Comparison of ENCODE assay signal across 8 cellular contexts in the genomic region with DNA sequence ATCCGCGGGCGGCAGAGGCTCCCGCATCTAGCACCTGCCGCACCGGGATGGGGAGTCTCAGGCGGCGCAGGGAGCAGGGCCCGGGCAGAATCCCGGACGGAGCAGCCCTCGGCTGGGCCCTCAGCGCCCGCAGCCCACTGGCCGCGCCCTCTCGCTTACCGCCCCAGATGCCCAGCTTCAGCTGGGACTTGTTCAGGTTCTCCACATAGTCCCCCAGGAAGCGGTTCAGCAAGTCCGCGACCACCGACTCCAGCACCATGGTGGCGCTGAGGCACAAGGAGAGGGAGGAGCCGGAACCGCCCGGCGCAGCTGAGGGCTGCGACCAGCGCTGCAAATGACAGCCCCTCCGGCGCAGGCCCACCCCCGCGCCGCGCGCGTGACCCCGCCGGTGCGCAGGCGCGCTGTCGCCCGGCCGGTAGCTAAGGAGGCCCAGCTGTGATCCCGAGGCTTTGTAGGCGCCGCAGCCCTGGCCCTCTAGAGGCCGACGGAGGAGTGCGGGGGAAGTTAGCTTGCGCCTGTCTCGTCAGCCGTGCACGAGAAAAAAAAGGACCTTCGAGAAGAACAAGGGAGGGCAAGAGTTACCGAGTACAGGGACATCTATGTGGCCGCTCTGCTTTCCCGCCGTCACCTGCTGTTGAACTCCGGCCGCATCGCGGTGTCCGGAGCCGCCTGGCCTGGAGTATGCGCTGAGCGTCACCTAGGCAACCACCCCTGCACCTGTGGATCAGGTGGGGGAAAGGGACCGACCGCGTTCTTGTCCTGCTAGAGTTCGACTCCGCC. TPM values are rescaled to one million over a fixed set of nuclear protein-coding genes. Genes with fewer than 3 reads are reported as not detected.
DNase-seq lines count a peak whose midpoint lies in the region; TF ChIP-seq lines count a peak whose summit lies in the region.

A gene with protein sequence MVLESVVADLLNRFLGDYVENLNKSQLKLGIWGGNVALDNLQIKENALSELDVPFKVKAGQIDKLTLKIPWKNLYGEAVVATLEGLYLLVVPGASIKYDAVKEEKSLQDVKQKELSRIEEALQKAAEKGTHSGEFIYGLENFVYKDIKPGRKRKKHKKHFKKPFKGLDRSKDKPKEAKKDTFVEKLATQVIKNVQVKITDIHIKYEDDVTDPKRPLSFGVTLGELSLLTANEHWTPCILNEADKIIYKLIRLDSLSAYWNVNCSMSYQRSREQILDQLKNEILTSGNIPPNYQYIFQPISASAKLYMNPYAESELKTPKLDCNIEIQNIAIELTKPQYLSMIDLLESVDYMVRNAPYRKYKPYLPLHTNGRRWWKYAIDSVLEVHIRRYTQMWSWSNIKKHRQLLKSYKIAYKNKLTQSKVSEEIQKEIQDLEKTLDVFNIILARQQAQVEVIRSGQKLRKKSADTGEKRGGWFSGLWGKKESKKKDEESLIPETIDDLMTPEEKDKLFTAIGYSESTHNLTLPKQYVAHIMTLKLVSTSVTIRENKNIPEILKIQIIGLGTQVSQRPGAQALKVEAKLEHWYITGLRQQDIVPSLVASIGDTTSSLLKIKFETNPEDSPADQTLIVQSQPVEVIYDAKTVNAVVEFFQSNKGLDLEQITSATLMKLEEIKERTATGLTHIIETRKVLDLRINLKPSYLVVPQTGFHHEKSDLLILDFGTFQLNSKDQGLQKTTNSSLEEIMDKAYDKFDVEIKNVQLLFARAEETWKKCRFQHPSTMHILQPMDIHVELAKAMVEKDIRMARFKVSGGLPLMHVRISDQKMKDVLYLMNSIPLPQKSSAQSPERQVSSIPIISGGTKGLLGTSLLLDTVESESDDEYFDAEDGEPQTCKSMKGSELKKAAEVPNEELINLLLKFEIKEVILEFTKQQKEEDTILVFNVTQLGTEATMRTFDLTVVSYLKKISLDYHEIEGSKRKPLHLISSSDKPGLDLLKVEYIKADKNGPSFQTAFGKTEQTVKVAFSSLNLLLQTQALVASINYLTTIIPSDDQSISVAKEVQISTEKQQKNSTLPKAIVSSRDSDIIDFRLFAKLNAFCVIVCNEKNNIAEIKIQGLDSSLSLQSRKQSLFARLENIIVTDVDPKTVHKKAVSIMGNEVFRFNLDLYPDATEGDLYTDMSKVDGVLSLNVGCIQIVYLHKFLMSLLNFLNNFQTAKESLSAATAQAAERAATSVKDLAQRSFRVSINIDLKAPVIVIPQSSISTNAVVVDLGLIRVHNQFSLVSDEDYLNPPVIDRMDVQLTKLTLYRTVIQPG (N-terminal part only) (minus strand): TSS at position 332 of the 780 bp plus-strand sequence. CDS start 73 bp downstream, at position 259.

- H3K27me3 ChIP-seq in neural cell (ENCODE audit: insufficient read depth, low read depth, low read length) (peaks cover 37% of the 10 kb centered on the region), stomach (no peaks in the 10 kb centered on the region)

- H3K9me3 ChIP-seq in ES-I3 (ENCODE audit: control insufficient read depth, insufficient read depth, low read length) (no peaks in the 10 kb centered on the region), neural cell (ENCODE audit: low read length) (no peaks in the 10 kb centered on the region), stomach (no peaks in the 10 kb centered on the region)

- peak; percentile 62 for TF ChIP-seq CTCF in LNCaP clone FGC (IDR thresholded peaks at IDR 0.05; ENCODE audit: control insufficient read depth, extremely low read depth, insufficient read depth)
- TF ChIP-seq CTCF in fibroblast of the aortic adventitia (IDR thresholded peaks at IDR 0.05; ENCODE audit: insufficient read depth, low read length) = peak; percentile 88
- peak; percentile 95 for TF ChIP-seq CTCF in neural cell (IDR thresholded peaks at IDR 0.05; ENCODE audit: poor library complexity, severe bottlenecking)
- TF ChIP-seq CTCF in stomach (IDR thresholded peaks at IDR 0.05) = peak in 5 of 7 experiments; percentile 67 to 88 (median 75)

- H3K4me1 ChIP-seq in ES-I3 (ENCODE audit: insufficient read depth, low read length) = no peaks in the 10 kb centered on the region; the same call in 1 of the 2 replicates
- H3K4me1 ChIP-seq in stomach = peaks cover 8 to 48% (median 32%) of the 10 kb centered on the region in 4 donors

- H3K9me2 ChIP-seq in neural cell (ENCODE audit: insufficient read depth, low read length) = no peaks in the 10 kb centered on the region

- H3K4me2 ChIP-seq in neural cell (ENCODE audit: low read length) = peak within 1 kb of the TSS; percentile 85

- H2AFZ ChIP-seq in neural cell (ENCODE audit: low read depth, low read length) = peak within 1 kb of the TSS; percentile 75

- DNase-seq in H4 (ENCODE audit: low spot score) = peak; percentile 87
- peak; percentile 85 for DNase-seq in LNCaP clone FGC (ENCODE audit: low read depth)
- peak; percentile 92 for DNase-seq in activated effector memory CD4-positive, alpha-beta T cell treated with Interleukin-2 at 50 U/mL for 16 hours
- DNase-seq in fibroblast of the aortic adventitia (ENCODE audit: low read depth) = peak; percentile 91
- peak; percentile 93 for DNase-seq in stomach

- H4K20me1 ChIP-seq in neural cell (ENCODE audit: insufficient read depth) = no peaks in the 10 kb centered on the region

- peak within 1 kb of the TSS; percentile 83 for H3K4me3 ChIP-seq in LNCaP clone FGC (ENCODE audit: low read depth, low read length)
- peak within 1 kb of the TSS; percentile 72 for H3K4me3 ChIP-seq in fibroblast of the aortic adventitia (ENCODE audit: low read depth, low read length)
- H3K4me3 ChIP-seq in neural cell (ENCODE audit: low read length) = peak within 1 kb of the TSS; percentile 77
- H3K4me3 ChIP-seq in stomach = peak within 1 kb of the TSS; percentile 64 to 93 (median 75)

- TF ChIP-seq EP300 in neural cell (conservative IDR thresholded peaks at IDR 0.05; ENCODE audit: poor library complexity, severe bottlenecking) = peak; percentile 41
- TF ChIP-seq EP300 in stomach (IDR thresholded peaks at IDR 0.05) = no peak

- peak within 1 kb of the TSS; percentile 47 for H3K27ac ChIP-seq in neural cell (ENCODE audit: low read length)
- peak within 1 kb of the TSS; percentile 89 to 99 (median 95) for H3K27ac ChIP-seq in stomach

- H3K9ac ChIP-seq in ES-I3 (ENCODE audit: low read depth, low read length) (peak within 1 kb of the TSS; percentile 54), neural cell (ENCODE audit: low read length) (peak within 1 kb of the TSS; percentile 70)

- peak; percentile 80 for TF ChIP-seq POLR2A in Raji (IDR thresholded peaks at IDR 0.05; ENCODE audit: insufficient read depth, low read depth, low read length)
- TF ChIP-seq POLR2A in stomach (IDR thresholded peaks at IDR 0.05) = peak in 1 of 4 donors; percentile 60

- peaks cover 22% of the 10 kb centered on the region for H3K79me2 ChIP-seq in neural cell (replicated peaks; ENCODE audit: insufficient read depth, low read length)

- no peaks in the 10 kb centered on the region for H3F3A ChIP-seq in neural cell (ENCODE audit: insufficient read depth, low read length, poor library complexity, severe bottlenecking)

- 0 to 1% (median 0%) methylated on average over 18 to 73 of the region's 73 CpGs for WGBS in stomach, 5 donors

- H3K36me3 ChIP-seq in ES-I3 (ENCODE audit: insufficient read depth, low read length) (no peaks in the 10 kb centered on the region), neural cell (ENCODE audit: insufficient read depth, low read length) (no peaks in the 10 kb centered on the region), stomach (no peaks in the 10 kb centered on the region)

- intact Hi-C loops in stomach (cut with DNase I; ENCODE audit: low total_unique reads) = no loop called here

- peak; percentile 57 for TF ChIP-seq RAD21 in neural cell (conservative IDR thresholded peaks at IDR 0.05)

TF ChIP-seq in neural cell, 6 proteins besides CTCF, POLR2A, EP300 and RAD21:
- peak; percentile 64 for TF ChIP-seq POLR2AphosphoS5 (IDR thresholded peaks at IDR 0.05)
- peak; percentile 78 for TF ChIP-seq MXI1 (conservative IDR thresholded peaks at IDR 0.05; ENCODE audit: poor library complexity, severe bottlenecking)
- no peak for TF ChIP-seq EZH2 (IDR thresholded peaks at IDR 0.05; ENCODE audit: borderline replicate concordance, insufficient read depth, low read length, poor library complexity, severe bottlenecking)
- peak; percentile 60 for TF ChIP-seq SMC3 (conservative IDR thresholded peaks at IDR 0.05; ENCODE audit: poor library complexity)
- TF ChIP-seq, protein P1, sequence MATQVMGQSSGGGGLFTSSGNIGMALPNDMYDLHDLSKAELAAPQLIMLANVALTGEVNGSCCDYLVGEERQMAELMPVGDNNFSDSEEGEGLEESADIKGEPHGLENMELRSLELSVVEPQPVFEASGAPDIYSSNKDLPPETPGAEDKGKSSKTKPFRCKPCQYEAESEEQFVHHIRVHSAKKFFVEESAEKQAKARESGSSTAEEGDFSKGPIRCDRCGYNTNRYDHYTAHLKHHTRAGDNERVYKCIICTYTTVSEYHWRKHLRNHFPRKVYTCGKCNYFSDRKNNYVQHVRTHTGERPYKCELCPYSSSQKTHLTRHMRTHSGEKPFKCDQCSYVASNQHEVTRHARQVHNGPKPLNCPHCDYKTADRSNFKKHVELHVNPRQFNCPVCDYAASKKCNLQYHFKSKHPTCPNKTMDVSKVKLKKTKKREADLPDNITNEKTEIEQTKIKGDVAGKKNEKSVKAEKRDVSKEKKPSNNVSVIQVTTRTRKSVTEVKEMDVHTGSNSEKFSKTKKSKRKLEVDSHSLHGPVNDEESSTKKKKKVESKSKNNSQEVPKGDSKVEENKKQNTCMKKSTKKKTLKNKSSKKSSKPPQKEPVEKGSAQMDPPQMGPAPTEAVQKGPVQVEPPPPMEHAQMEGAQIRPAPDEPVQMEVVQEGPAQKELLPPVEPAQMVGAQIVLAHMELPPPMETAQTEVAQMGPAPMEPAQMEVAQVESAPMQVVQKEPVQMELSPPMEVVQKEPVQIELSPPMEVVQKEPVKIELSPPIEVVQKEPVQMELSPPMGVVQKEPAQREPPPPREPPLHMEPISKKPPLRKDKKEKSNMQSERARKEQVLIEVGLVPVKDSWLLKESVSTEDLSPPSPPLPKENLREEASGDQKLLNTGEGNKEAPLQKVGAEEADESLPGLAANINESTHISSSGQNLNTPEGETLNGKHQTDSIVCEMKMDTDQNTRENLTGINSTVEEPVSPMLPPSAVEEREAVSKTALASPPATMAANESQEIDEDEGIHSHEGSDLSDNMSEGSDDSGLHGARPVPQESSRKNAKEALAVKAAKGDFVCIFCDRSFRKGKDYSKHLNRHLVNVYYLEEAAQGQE (IDR thresholded peaks at IDR 0.05; ENCODE audit: borderline replicate concordance) = peak; percentile 59
- no peak for TF ChIP-seq TAF1 (IDR thresholded peaks at IDR 0.05; ENCODE audit: low read depth)
TF ChIP-seq in neural cell: peak in this region for 4.

RNA-seq across cellular contexts. Expression of the gene that starts here (rescaled TPM):
- 16.8 and 17.2 TPM in 2 replicates for total RNA-seq in H4 (2014; rRNA removed; shearing (Covaris generic))
- total RNA-seq in fibroblast of the aortic adventitia (ENCODE audit: low replicate concordance) = 79.8 and 140 TPM in 2 replicates
- 91.1 and 92.6 TPM in 2 replicates for polyA plus RNA-seq in neural cell
- 158 and 189 TPM in 2 replicates for polyA minus RNA-seq in neural cell
- total RNA-seq in stomach = 100 to 1,000 TPM in 4 of 5 donors, 10 to 100 TPM in 1; 58.3 to 207 (median 125) TPM
- polyA plus RNA-seq in stomach = 10 to 100 TPM in 1 of 3 donors, 1 to 10 TPM in 2; 5.4 to 11.0 (median 8.1) TPM

Comparison
In these comparisons a context has a peak if more than half of its experiments do, and no peak if none do; other contexts are left out.
1. Peak in every context shown above with its lines: DNase-seq, H3K4me3 ChIP-seq and H3K27ac ChIP-seq.